ENCODE assay signal across 10 cellular contexts in the genomic region with DNA sequence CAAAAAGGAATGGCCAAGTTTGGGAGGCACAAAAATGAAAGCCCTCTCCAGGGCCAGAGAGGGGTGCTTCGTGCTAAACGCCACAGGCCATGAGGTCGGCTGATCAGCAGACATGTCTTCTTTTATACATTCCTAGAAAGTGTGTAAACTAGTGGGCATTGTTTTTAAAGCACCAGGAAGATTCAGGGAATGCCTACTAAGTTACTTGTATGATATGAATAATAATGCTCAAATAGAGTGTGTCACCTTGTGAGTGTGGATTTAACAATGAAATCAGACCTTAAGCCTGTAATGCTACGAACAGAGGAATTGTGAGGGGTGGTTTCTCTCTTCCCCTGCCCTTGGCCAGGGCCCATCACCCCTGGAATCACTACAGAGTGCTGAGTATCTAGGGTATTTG.
A peak's percentile ranks its signal among the peaks of the same experiment; 100 is the strongest.
DNase-seq lines count a peak whose midpoint lies in the region; ATAC-seq and TF ChIP-seq lines count a peak whose summit lies in the region.
"Had no signal": no experiment of that assay in that cellular context is flagged by ENCODE, and none has a peak within 500 bp of the region (broad histone marks: within the 10 kb centered on the region; RNA-seq: fewer than 3 reads in every experiment).

No MANE protein-coding gene starts in this region.

- CTCF ChIA-PET in activated CD8-positive, alpha-beta T cell treated with anti-CD3 and anti-CD28 coated beads, Interleukin-2, amount 10 ng/mL, durations not matched to agents 7 days and 5 days (lab: Charles Lee) = interaction anchor here (0.8 to 1.5 kb wide), 5 partner anchors 10 to 117 kb away, joined by 5 to 10 read pairs (median 6); no protein-coding TSS in a partner anchor

- H3K27me3 ChIP-seq in stomach = no peaks in the 10 kb centered on the region

- H3K4me1 ChIP-seq in stomach = peaks cover 10 to 13% (median 13%) of the 10 kb centered on the region in 4 donors

- H3K4me3 Mint-ChIP-seq in activated CD8-positive, alpha-beta T cell treated with anti-CD3 and anti-CD28 coated beads, Interleukin-2, amount 10 ng/mL, durations not matched to agents 7 days and 5 days = no peak overlapping the region

- 70 to 90% (median 86%) methylated on average over 4 of the region's 4 CpGs for whole genome bisulfite sequencing in stomach, 5 donors

- no peaks in the 10 kb centered on the region for H3K36me3 ChIP-seq in stomach

- ATAC-seq in activated naive CD4-positive, alpha-beta T cell treated with anti-CD3 and anti-CD28 coated beads, Interleukin-2, amount 50 U/mL, for 72 hours = no peak
- ATAC-seq in activated CD8-positive, alpha-beta T cell treated with anti-CD3 and anti-CD28 coated beads, Interleukin-2, amount 10 ng/mL, durations not matched to agents 7 days and 5 days = no peak
- ATAC-seq in left lobe of liver = no peak
- ATAC-seq: GM12878 had no signal

- POLR2A ChIA-PET in activated CD8-positive, alpha-beta T cell treated with anti-CD3 and anti-CD28 coated beads, Interleukin-2, amount 10 ng/mL, durations not matched to agents 7 days and 5 days (lab: Charles Lee) = interaction anchor here (1.6 kb wide), 1 partner anchor 28 kb away, joined by 9 read pairs; no protein-coding TSS in a partner anchor

- peaks cover 0 to 5% of the 10 kb centered on the region in 2 donors for H3K9me3 Mint-ChIP-seq in activated naive CD4-positive, alpha-beta T cell treated with anti-CD3 and anti-CD28 coated beads, Interleukin-2, amount 50 U/mL, for 72 hours
- peaks cover 5% of the 10 kb centered on the region for H3K9me3 Mint-ChIP-seq in activated CD8-positive, alpha-beta T cell treated with anti-CD3 and anti-CD28 coated beads, Interleukin-2, amount 10 ng/mL, durations not matched to agents 7 days and 5 days (ENCODE audit: insufficient read depth)

- intact Hi-C loops in stomach (cut with DNase I; ENCODE audit: low total_unique reads) = no loop called here

- H3K36me3 Mint-ChIP-seq in activated naive CD4-positive, alpha-beta T cell treated with anti-CD3 and anti-CD28 coated beads, Interleukin-2, amount 50 U/mL, for 72 hours = peaks cover 0 to 25% of the 10 kb centered on the region in 2 donors
- peaks cover 5% of the 10 kb centered on the region for H3K36me3 Mint-ChIP-seq in activated CD8-positive, alpha-beta T cell treated with anti-CD3 and anti-CD28 coated beads, Interleukin-2, amount 10 ng/mL, durations not matched to agents 7 days and 5 days (ENCODE audit: low read depth)

- no peaks in the 10 kb centered on the region for H3K9me3 ChIP-seq in stomach

- no peak overlapping the region for H3K4me3 ChIP-seq in stomach
- H3K4me3 ChIP-seq: GM12878 had no signal

- no peak for TF ChIP-seq EP300 in stomach (IDR thresholded peaks at IDR 0.05)

- H3K27ac Mint-ChIP-seq in activated naive CD4-positive, alpha-beta T cell treated with anti-CD3 and anti-CD28 coated beads, Interleukin-2, amount 50 U/mL, for 72 hours = peak overlapping the region; percentile 84 to 93
- peak overlapping the region; percentile 94 for H3K27ac Mint-ChIP-seq in activated CD8-positive, alpha-beta T cell treated with anti-CD3 and anti-CD28 coated beads, Interleukin-2, amount 10 ng/mL, durations not matched to agents 7 days and 5 days

- no peak for TF ChIP-seq CTCF in stomach (IDR thresholded peaks at IDR 0.05)

- H3K4me1 Mint-ChIP-seq in activated CD8-positive, alpha-beta T cell treated with anti-CD3 and anti-CD28 coated beads, Interleukin-2, amount 10 ng/mL, durations not matched to agents 7 days and 5 days (ENCODE audit: low read depth) = peaks cover 47% of the 10 kb centered on the region

- no peaks in the 10 kb centered on the region for H3K27me3 Mint-ChIP-seq in activated CD8-positive, alpha-beta T cell treated with anti-CD3 and anti-CD28 coated beads, Interleukin-2, amount 10 ng/mL, durations not matched to agents 7 days and 5 days (ENCODE audit: low read depth)

- no peak for DNase-seq in activated naive CD4-positive, alpha-beta T cell treated with anti-CD3 and anti-CD28 coated beads, Interleukin-2, amount 50 U/mL, for 72 hours (ENCODE audit: low spot score in 2 of 2)
- DNase-seq in activated naive CD4-positive, alpha-beta T cell treated with Interleukin-2 at 50 U/mL for 16 hours = no peak
- DNase-seq in activated CD8-positive, alpha-beta T cell treated with anti-CD3 and anti-CD28 coated beads, Interleukin-2, amount 10 ng/mL, durations not matched to agents 7 days and 5 days = no peak
- DNase-seq in kidney tubule cell (ENCODE audit: low spot score) = peak; percentile 22
- DNase-seq in stomach = no peak
- DNase-seq in NCI-H146 (lab: John Stamatoyannopoulos, UW) = no peak
- no peak for DNase-seq in left lobe of liver (ENCODE audit: low spot score)
- no peak for DNase-seq in iPS-NIHi7 (ENCODE audit: extremely low spot score)
- DNase-seq: amygdala had no signal

- no peak for TF ChIP-seq POLR2A in stomach (IDR thresholded peaks at IDR 0.05)

- peak overlapping the region in 3 of 5 donors; percentile 2 to 58 (median 11) for H3K27ac ChIP-seq in stomach
